In genomic region chr11:113873241-113873626, GRCh38 we compare ENCODE assay signal across 7 cellular contexts. TPM values are rescaled to one million over a fixed set of nuclear protein-coding genes. Genes with fewer than 3 reads are reported as not detected.
A peak's percentile ranks its signal among the peaks of the same experiment; 100 is the strongest.
DNase-seq lines count a peak whose midpoint lies in the region; ATAC-seq and TF ChIP-seq lines count a peak whose summit lies in the region.

No MANE protein-coding gene starts in this region.

- no peaks in the 10 kb centered on the region for H3K9me3 Mint-ChIP-seq in osteocyte (ENCODE audit: unreplicated experiment)

- H3K4me3 Mint-ChIP-seq in osteocyte (ENCODE audit: unreplicated experiment): peak overlapping the region; percentile 82

- no peak for DNase-seq in HAP-1 (ENCODE audit: low spot score in 2 of 2)
- no peak for DNase-seq in SK-N-MC (ENCODE audit: low read depth, low spot score)
- DNase-seq in fibroblast of villous mesenchyme (ENCODE audit: low read depth): peak; percentile 9
- no peak for DNase-seq in osteocyte (ENCODE audit: extremely low spot score, unreplicated experiment)
- no peak for DNase-seq in NCI-H226

- H3K4me1 Mint-ChIP-seq in osteocyte (ENCODE audit: unreplicated experiment): peaks cover 33% of the 10 kb centered on the region

- H3K27ac ChIP-seq in SK-N-MC: no peak overlapping the region

- in situ Hi-C loops in HAP-1 (cut with MboI; ENCODE audit: low sequenced_read_pairs): no loop called here

- TF ChIP-seq CTCF in fibroblast of villous mesenchyme (IDR thresholded peaks at IDR 0.05; ENCODE audit: insufficient read depth, low read depth, low read length) (no peak), osteocyte (IDR thresholded peaks at IDR 0.05) (no peak)

- peaks cover 23% of the 10 kb centered on the region for H3K4me1 ChIP-seq in HAP-1

- no peak for ATAC-seq in GM18907 (IDR thresholded peaks at IDR 0.05; ENCODE audit: unreplicated experiment)
- ATAC-seq in HG03108 (IDR thresholded peaks at IDR 0.05; ENCODE audit: unreplicated experiment): no peak

- H3K27me3 Mint-ChIP-seq in osteocyte (ENCODE audit: unreplicated experiment): no peaks in the 10 kb centered on the region

- peak overlapping the region; percentile 66 for H3K27ac Mint-ChIP-seq in osteocyte (ENCODE audit: unreplicated experiment)

- H3K36me3 ChIP-seq in HAP-1 (replicated peaks): no peaks in the 10 kb centered on the region; the same call in 1 of the 2 replicates
- no peaks in the 10 kb centered on the region for H3K36me3 ChIP-seq in SK-N-MC (ENCODE audit: insufficient read depth, low read length)

- H3K9ac ChIP-seq in SK-N-MC (ENCODE audit: insufficient read length): no peak overlapping the region

- H3K9me3 ChIP-seq in HAP-1 (no peaks in the 10 kb centered on the region), SK-N-MC (ENCODE audit: low read depth, low read length) (no peaks in the 10 kb centered on the region)

- H3K4me3 ChIP-seq in HAP-1: peak overlapping the region; percentile 4
- peak overlapping the region; percentile 30 for H3K4me3 ChIP-seq in SK-N-MC
- peak overlapping the region; percentile 76 for H3K4me3 ChIP-seq in fibroblast of villous mesenchyme (ENCODE audit: low read depth, low read length)

- no peaks in the 10 kb centered on the region for H3K27me3 ChIP-seq in HAP-1 (ENCODE audit: low read depth)

- H3K36me3 Mint-ChIP-seq in osteocyte (ENCODE audit: unreplicated experiment): no peaks in the 10 kb centered on the region

RNA-seq across cellular contexts. Expression of gene USP28, which starts 2.1 kb away (rescaled TPM):
- total RNA-seq in fibroblast of villous mesenchyme (27.1 and 37.1 TPM in 2 replicates), osteocyte (37.2 and 39.9 TPM in 2 replicates)

RNA-seq across cellular contexts. Expression of gene HTR3B, which starts 31.4 kb away (rescaled TPM):
- not detected in 2 replicates for total RNA-seq in fibroblast of villous mesenchyme
- total RNA-seq in osteocyte: not detected in 2 replicates

Comparison
In these comparisons a context has a peak if more than half of its experiments do, and no peak if none do; other contexts are left out.
1. H3K4me3 ChIP-seq: peak in every context shown above with its lines; median percentile 76 in fibroblast of villous mesenchyme; 30 in SK-N-MC; 4 in HAP-1.